In genomic region chr6:110738899-110739365, GRCh38 we compare ENCODE assay signal across 14 cellular contexts.
DNase-seq lines count a peak whose midpoint lies in the region; ATAC-seq and TF ChIP-seq lines count a peak whose summit lies in the region.
"Had no signal": no experiment of that assay in that cellular context is flagged by ENCODE, and none has a peak within 500 bp of the region (broad histone marks: within the 10 kb centered on the region; RNA-seq: fewer than 3 reads in every experiment).

No MANE protein-coding gene starts in this region.

- H3K9me3 Mint-ChIP-seq in neural crest cell, result peaks cover 20% of the 10 kb centered on the region
- peaks cover 26% of the 10 kb centered on the region for H3K9me3 Mint-ChIP-seq in activated CD4-positive, alpha-beta memory T cell treated with anti-CD3 and anti-CD28 coated beads for 36 hours
- peaks cover 0 to 32% (median 24%) of the 10 kb centered on the region in 9 donors for H3K9me3 Mint-ChIP-seq in naive thymus-derived CD8-positive, alpha-beta T cell

- peak overlapping the region; percentile 51; the same call in 1 of the 2 replicates for H3K27ac ChIP-seq in VCaP
- H3K27ac ChIP-seq: neural progenitor cell, vagina had no signal

- no peaks in the 10 kb centered on the region for H3K4me1 Mint-ChIP-seq in neural crest cell
- peaks cover 3% of the 10 kb centered on the region for H3K4me1 Mint-ChIP-seq in activated CD4-positive, alpha-beta memory T cell treated with anti-CD3 and anti-CD28 coated beads for 36 hours (ENCODE audit: low read depth)
- H3K4me1 Mint-ChIP-seq in naive thymus-derived CD8-positive, alpha-beta T cell, result peaks cover 0 to 6% (median under 1%) of the 10 kb centered on the region in 4 donors
- H3K4me1 Mint-ChIP-seq: neural progenitor cell had no signal

- H3K27me3 Mint-ChIP-seq in neural crest cell (ENCODE audit: low read depth), result no peaks in the 10 kb centered on the region
- no peaks in the 10 kb centered on the region for H3K27me3 Mint-ChIP-seq in activated CD4-positive, alpha-beta memory T cell treated with anti-CD3 and anti-CD28 coated beads for 36 hours
- H3K27me3 Mint-ChIP-seq in naive thymus-derived CD8-positive, alpha-beta T cell, result no peaks in the 10 kb centered on the region

- peak overlapping the region; percentile 27 for H3K27ac Mint-ChIP-seq in neural crest cell (ENCODE audit: unreplicated experiment)
- no peak overlapping the region for H3K27ac Mint-ChIP-seq in activated CD4-positive, alpha-beta memory T cell treated with anti-CD3 and anti-CD28 coated beads for 36 hours
- H3K27ac Mint-ChIP-seq in naive thymus-derived CD8-positive, alpha-beta T cell, result peak overlapping the region in 1 of 10 donors; percentile 38
- H3K27ac Mint-ChIP-seq: neural progenitor cell had no signal

- no peak overlapping the region for H3K4me3 Mint-ChIP-seq in neural crest cell
- H3K4me3 Mint-ChIP-seq in activated CD4-positive, alpha-beta memory T cell treated with anti-CD3 and anti-CD28 coated beads for 36 hours, result no peak overlapping the region
- no peak overlapping the region for H3K4me3 Mint-ChIP-seq in naive thymus-derived CD8-positive, alpha-beta T cell
- H3K4me3 Mint-ChIP-seq: neural progenitor cell had no signal

- TF ChIP-seq CTCF in VCaP (conservative IDR thresholded peaks at IDR 0.05) (no peak), neural crest cell (conservative IDR thresholded peaks at IDR 0.05) (no peak), BE2C (IDR thresholded peaks at IDR 0.05; ENCODE audit: low read depth, low read length) (no peak)

- DNase-seq in neural crest cell (ENCODE audit: low read depth, low spot score), result no peak
- no peak for DNase-seq in stimulated activated CD4-positive, alpha-beta T cell treated with anti-CD3 and anti-CD28 coated beads, Interleukin-12 subunit alpha, Interleukin-12 subunit beta, amount 100 ng/mL, for 4 hours
- no peak for DNase-seq in activated CD4-positive, alpha-beta memory T cell treated with anti-CD3 and anti-CD28 coated beads for 36 hours
- DNase-seq in BE2C, result no peak
- no peak for DNase-seq in naive thymus-derived CD8-positive, alpha-beta T cell
- DNase-seq: activated T-cell treated with anti-CD3 and anti-CD28 coated beads for 4 hours, cerebellar nuclear complex, DMS79, NCI-H1694 treated with DMSO at 0.1 percent for 48 hours had no signal

- peaks cover 34% of the 10 kb centered on the region for H3K36me3 Mint-ChIP-seq in neural crest cell (ENCODE audit: low read depth)
- peaks cover 35% of the 10 kb centered on the region for H3K36me3 Mint-ChIP-seq in activated CD4-positive, alpha-beta memory T cell treated with anti-CD3 and anti-CD28 coated beads for 36 hours
- H3K36me3 Mint-ChIP-seq in naive thymus-derived CD8-positive, alpha-beta T cell, result peaks cover 23 to 43% (median 33%) of the 10 kb centered on the region in 3 donors

- no peaks in the 10 kb centered on the region for H3K27me3 ChIP-seq in BE2C
- H3K27me3 ChIP-seq: neural progenitor cell, vagina had no signal

- POLR2A ChIA-PET in activated CD4-positive, alpha-beta memory T cell treated with anti-CD3 and anti-CD28 coated beads for 36 hours (lab: Charles Lee), result no interaction called here
- POLR2A ChIA-PET in naive thymus-derived CD8-positive, alpha-beta T cell (lab: Charles Lee), result no interaction called here

- H3K4me3 ChIP-seq in BE2C (ENCODE audit: low read depth, low read length), result no peak overlapping the region
- H3K4me3 ChIP-seq: neural progenitor cell, vagina had no signal

- intact Hi-C loops in activated CD4-positive, alpha-beta memory T cell treated with anti-CD3 and anti-CD28 coated beads for 36 hours (cut with micrococcal nuclease), result no loop called here

- H3K4me1 ChIP-seq in BE2C, result no peaks in the 10 kb centered on the region
- H3K4me1 ChIP-seq: neural progenitor cell, vagina had no signal

- ATAC-seq in GM18867 (IDR thresholded peaks at IDR 0.05; ENCODE audit: unreplicated experiment) (peak; percentile 47), HG03196 (IDR thresholded peaks at IDR 0.05; ENCODE audit: unreplicated experiment) (peak; percentile 84)
- no peak for ATAC-seq in naive thymus-derived CD8-positive, alpha-beta T cell

- CTCF ChIA-PET in activated CD4-positive, alpha-beta memory T cell treated with anti-CD3 and anti-CD28 coated beads for 36 hours (lab: Charles Lee), result no interaction called here

- no peaks in the 10 kb centered on the region for H3K9me3 ChIP-seq in BE2C

- no peaks in the 10 kb centered on the region for H3K36me3 ChIP-seq in BE2C

Comparison
In these comparisons a context has a peak if more than half of its experiments do, and no peak if none do; other contexts are left out.
1. ATAC-seq: peak in GM18867 (single experiment) and HG03196 (single experiment); none in naive thymus-derived CD8-positive, alpha-beta T cell (0 of 2).